ENCODE assay signal across 8 cellular contexts in the genomic region with DNA sequence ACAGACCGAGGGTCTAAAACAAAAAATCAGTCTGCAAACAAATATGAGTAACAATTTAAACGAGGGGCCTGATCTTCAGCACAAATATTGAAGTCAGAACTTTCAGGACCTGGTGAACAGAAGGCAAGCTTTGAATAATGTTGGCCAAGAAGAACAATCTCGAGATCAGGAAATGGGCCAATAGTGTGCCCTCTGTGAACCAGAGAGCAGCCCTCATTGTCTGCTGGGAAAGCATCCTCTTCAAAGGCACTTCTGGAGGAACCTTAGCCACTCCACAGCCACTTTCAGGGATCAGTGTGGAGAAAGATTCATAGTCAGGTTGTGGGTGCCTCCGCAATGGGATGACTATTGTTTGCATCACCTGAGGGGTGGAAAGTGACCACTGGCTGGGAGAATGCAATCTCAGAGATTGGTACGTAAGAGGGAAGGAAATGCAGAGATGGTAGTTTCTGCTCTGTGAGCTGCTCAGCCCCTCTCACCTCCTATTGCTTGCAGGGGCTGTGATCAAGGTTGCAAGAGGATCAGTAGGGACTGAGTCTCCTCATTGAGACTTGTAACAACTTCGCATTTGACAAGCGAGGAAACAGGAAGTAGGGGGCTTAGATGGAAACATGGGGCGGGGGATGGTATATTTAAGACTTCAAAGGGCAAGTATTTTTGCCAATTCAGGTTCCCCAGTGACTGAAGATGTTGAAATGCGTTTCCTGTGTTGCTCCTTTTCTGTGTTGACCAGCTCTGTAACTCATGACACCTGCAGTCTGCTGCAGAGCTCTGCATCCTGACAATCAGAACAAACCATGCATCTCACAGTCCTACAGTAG. TPM values are rescaled to one million over a fixed set of nuclear protein-coding genes. Genes with fewer than 3 reads are reported as not detected.
DNase-seq lines count a peak whose midpoint lies in the region; FAIRE-seq and TF ChIP-seq lines count a peak whose summit lies in the region.

No MANE protein-coding gene starts in this region.

- intact Hi-C loops in activated naive CD4-positive, alpha-beta T cell treated with anti-CD3 and anti-CD28 coated beads for 36 hours (cut with micrococcal nuclease) = loop anchor here (1.0 kb wide), 1 partner anchor 28 kb away; a partner anchor contains a TSS
- intact Hi-C loops in thyroid gland (cut with DNase I) = no loop called here

- TF ChIP-seq CTCF in thyroid gland (IDR thresholded peaks at IDR 0.05) = no peak

- H3K36me3 ChIP-seq in NT2/D1 (ENCODE audit: insufficient read depth, insufficient read length, low read length) (no peaks in the 10 kb centered on the region), thyroid gland (no peaks in the 10 kb centered on the region)

- CTCF ChIA-PET in activated naive CD4-positive, alpha-beta T cell treated with anti-CD3 and anti-CD28 coated beads for 36 hours (lab: Charles Lee) = interaction anchor here (1.1 kb wide), 1 partner anchor 9 kb away, joined by 3 read pairs; no protein-coding TSS in a partner anchor

- H3K27ac ChIP-seq in thyroid gland = peak overlapping the region in 2 of 3 donors; percentile 27 to 54

- WGBS in thyroid gland, 2 donors = 71 to 78% methylated on average over 9 of the region's 9 CpGs

- FAIRE-seq in urothelium cell line (lab: Jason Lieb, UNC) = no peak

- H3K9me3 ChIP-seq in NT2/D1 (ENCODE audit: insufficient read depth, low read length) (no peaks in the 10 kb centered on the region), thyroid gland (no peaks in the 10 kb centered on the region)

- H3K9ac ChIP-seq in NT2/D1 (ENCODE audit: insufficient read length, low read depth) = no peak overlapping the region

- H3K4me1 Mint-ChIP-seq in activated naive CD4-positive, alpha-beta T cell treated with anti-CD3 and anti-CD28 coated beads for 36 hours (ENCODE audit: low read depth) = peaks cover 23% of the 10 kb centered on the region

- no peak overlapping the region for H3K4me3 ChIP-seq in NT2/D1 (ENCODE audit: insufficient read length, low read depth)
- no peak overlapping the region for H3K4me3 ChIP-seq in thyroid gland (replicated peaks in 1 of 3)

- peak; percentile 23 for DNase-seq in activated naive CD4-positive, alpha-beta T cell treated with anti-CD3 and anti-CD28 coated beads for 36 hours
- DNase-seq in activated naive CD4-positive, alpha-beta T cell treated with anti-CD3 and anti-CD28 coated beads, Interleukin-2, amount 50 U/mL, for 16 hours = no peak
- peak; percentile 33 for DNase-seq in NT2/D1 (ENCODE audit: low read depth, low spot score)
- peak; percentile 11 for DNase-seq in globus pallidus (ENCODE audit: low spot score)
- DNase-seq in thyroid gland = no peak
- DNase-seq in HUDEP-2 (lab: John Stamatoyannopoulos, UW; ENCODE audit: unreplicated experiment in 76 of 76) = no peak
- no peak for DNase-seq in stimulated activated naive CD4-positive, alpha-beta T cell treated with Interleukin-2 at 50 U/mL for 16 hours (lab: John Stamatoyannopoulos, UW)
- DNase-seq in urothelium cell line (ENCODE audit: low spot score) = no peak

- H3K4me3 Mint-ChIP-seq in activated naive CD4-positive, alpha-beta T cell treated with anti-CD3 and anti-CD28 coated beads for 36 hours = no peak overlapping the region

- H3K4me1 ChIP-seq in NT2/D1 (ENCODE audit: insufficient read depth, insufficient read length) (peaks cover 9% of the 10 kb centered on the region), thyroid gland (peaks cover 16 to 20% of the 10 kb centered on the region in 2 donors)

- TF ChIP-seq POLR2A in thyroid gland (IDR thresholded peaks at IDR 0.05) = no peak

- H3K27me3 Mint-ChIP-seq in activated naive CD4-positive, alpha-beta T cell treated with anti-CD3 and anti-CD28 coated beads for 36 hours (ENCODE audit: low read depth) = peaks cover 2% of the 10 kb centered on the region

- peaks cover 4% of the 10 kb centered on the region for H3K9me3 Mint-ChIP-seq in activated naive CD4-positive, alpha-beta T cell treated with anti-CD3 and anti-CD28 coated beads for 36 hours

- no peaks in the 10 kb centered on the region for H3K36me3 Mint-ChIP-seq in activated naive CD4-positive, alpha-beta T cell treated with anti-CD3 and anti-CD28 coated beads for 36 hours (ENCODE audit: low read depth)

- H3K27me3 ChIP-seq in NT2/D1 (ENCODE audit: insufficient read depth, insufficient read length) = no peaks in the 10 kb centered on the region
- no peaks in the 10 kb centered on the region for H3K27me3 ChIP-seq in thyroid gland

- peak overlapping the region; percentile 13 for H3K27ac Mint-ChIP-seq in activated naive CD4-positive, alpha-beta T cell treated with anti-CD3 and anti-CD28 coated beads for 36 hours

RNA-seq across cellular contexts. Expression of a gene that starts 28.4 kb away (rescaled TPM):
- 10 to 100 TPM; 47.3 to 50.5 TPM for total RNA-seq in activated naive CD4-positive, alpha-beta T cell treated with anti-CD3 and anti-CD28 coated beads for 36 hours
- total RNA-seq in thyroid gland = 10 to 100 TPM; 34.5 to 84.8 (median 57.1) TPM

RNA-seq across cellular contexts. Expression of a gene that starts 58.9 kb away (rescaled TPM):
- under 1 TPM; 0.81 to 0.88 TPM for total RNA-seq in activated naive CD4-positive, alpha-beta T cell treated with anti-CD3 and anti-CD28 coated beads for 36 hours
- total RNA-seq in thyroid gland = 1 to 10 TPM in 3 of 4 donors, under 1 TPM in 1; 0.39 to 5.5 (median 1.9) TPM

Comparison
In these comparisons a context has a peak if more than half of its experiments do, and no peak if none do; other contexts are left out.
1. DNase-seq: peak in activated naive CD4-positive, alpha-beta T cell treated with anti-CD3 and anti-CD28 coated beads for 36 hours (single experiment), NT2/D1 (single experiment) and globus pallidus (single experiment); none in activated naive CD4-positive, alpha-beta T cell treated with anti-CD3 and anti-CD28 coated beads, Interleukin-2, amount 50 U/mL, for 16 hours (single experiment), thyroid gland (0 of 2), HUDEP-2 (0 of 76), stimulated activated naive CD4-positive, alpha-beta T cell treated with Interleukin-2 at 50 U/mL for 16 hours (single experiment) and urothelium cell line (single experiment).